8 cellular contexts compared by ENCODE assay signal in genomic region chr11:71240865-71241691, GRCh38. TPM values are rescaled to one million over a fixed set of nuclear protein-coding genes. Genes with fewer than 3 reads are reported as not detected.
DNase-seq lines count a peak whose midpoint lies in the region; ATAC-seq, FAIRE-seq and TF ChIP-seq lines count a peak whose summit lies in the region.

No MANE protein-coding gene starts in this region.

- no peaks in the 10 kb centered on the region for H3K9me3 ChIP-seq in NT2/D1 (ENCODE audit: insufficient read depth, low read length)

- in situ Hi-C loops in GM13977 (cut with MboI; ENCODE audit: low pct_unique_long_range_greater_than_20kb, low sequenced_read_pairs, unreplicated experiment), result no loop called here

- no peak overlapping the region for H3K4me3 ChIP-seq in NT2/D1 (ENCODE audit: insufficient read length, low read depth)
- H3K4me3 ChIP-seq in skeletal muscle cell (ENCODE audit: low read depth, low read length), result no peak overlapping the region

- DNase-seq in NT2/D1 (ENCODE audit: low read depth, low spot score) (peak; percentile 72), foreskin keratinocyte (peak; percentile 86 to 88), skeletal muscle cell (ENCODE audit: low read depth) (peak; percentile 59), GM12892 (ENCODE audit: insufficient read length) (no peak), activated T-cell treated with anti-CD3 and anti-CD28 coated beads for 4 hours (no peak), GM13977 (ENCODE audit: low spot score) (no peak), occipital lobe (lab: John Stamatoyannopoulos, UW) (no peak)

- H3K27me3 ChIP-seq in NT2/D1 (ENCODE audit: insufficient read depth, insufficient read length) (no peaks in the 10 kb centered on the region), foreskin keratinocyte (no peaks in the 10 kb centered on the region)

- no peak for FAIRE-seq in GM12892 (lab: Jason Lieb, UNC)

- TF ChIP-seq POLR2A in GM12892 (IDR thresholded peaks at IDR 0.05; ENCODE audit: low read depth, low read length), result no peak

- ATAC-seq in GM21825 (IDR thresholded peaks at IDR 0.05; ENCODE audit: unreplicated experiment), result peak; percentile 64
- ATAC-seq in foreskin keratinocyte, result peak; percentile 92

- H3K27ac ChIP-seq in foreskin keratinocyte, result no peak overlapping the region

- H3K4me1 ChIP-seq in NT2/D1 (ENCODE audit: insufficient read depth, insufficient read length) (peaks cover 8% of the 10 kb centered on the region), foreskin keratinocyte (no peaks in the 10 kb centered on the region)

- TF ChIP-seq CTCF in foreskin keratinocyte (conservative IDR thresholded peaks at IDR 0.05) (no peak), GM13977 (IDR thresholded peaks at IDR 0.05; ENCODE audit: extremely low read depth, insufficient read depth, missing control alignments) (no peak)

- H3K9ac ChIP-seq in NT2/D1 (ENCODE audit: insufficient read length, low read depth), result peak overlapping the region; percentile 42

- no peaks in the 10 kb centered on the region for H3K36me3 ChIP-seq in NT2/D1 (ENCODE audit: insufficient read depth, insufficient read length, low read length)

RNA-seq across cellular contexts. Expression of gene SHANK2, which starts 11.3 kb away (rescaled TPM):
- total RNA-seq in foreskin keratinocyte (1.5 TPM in 2 replicates), occipital lobe (47.1 TPM)
- 0.17 and 0.32 TPM in 2 replicates for polyA plus RNA-seq in foreskin keratinocyte
- polyA plus RNA-seq in GM12892 (2012; ENCODE audit: missing spikeins), result 0.19 TPM

Comparison
In these comparisons a context has a peak if more than half of its experiments do, and no peak if none do; other contexts are left out.
1. DNase-seq: peak in NT2/D1 (single experiment), foreskin keratinocyte (2 of 2) and skeletal muscle cell (single experiment); none in GM12892 (single experiment), activated T-cell treated with anti-CD3 and anti-CD28 coated beads for 4 hours (single experiment), GM13977 (single experiment) and occipital lobe (single experiment).
2. RNA of gene SHANK2, which starts 11.3 kb away (total RNA-seq): 47.1 TPM in occipital lobe (single experiment); 1.5 TPM in foreskin keratinocyte; every median in the first group is over 10 times any median in the second.